ENCODE assay signal across 28 cellular contexts in the genomic region with DNA sequence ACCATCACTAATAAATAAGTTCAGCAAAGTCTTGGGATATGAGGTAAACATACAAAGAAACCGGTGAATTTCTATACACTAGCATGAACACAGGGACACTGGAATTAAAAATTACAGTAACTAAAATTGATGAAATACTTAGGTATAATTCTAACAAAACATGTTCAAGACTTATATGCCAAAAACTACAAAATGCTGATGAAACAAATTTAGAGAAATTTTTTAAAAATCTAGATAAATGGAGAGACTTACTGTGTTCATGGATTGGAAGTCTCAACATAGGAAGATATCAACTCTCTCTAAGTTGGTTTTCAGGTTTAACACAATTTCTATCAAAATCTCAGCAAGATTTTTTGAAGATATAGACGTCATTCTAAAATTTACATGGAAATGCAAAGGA.
"Had no signal": no experiment of that assay in that cellular context is flagged by ENCODE, and none has a peak within 500 bp of the region (broad histone marks: within the 10 kb centered on the region; RNA-seq: fewer than 3 reads in every experiment).

No MANE protein-coding gene starts in this region.

- H2AFZ ChIP-seq: neural progenitor cell, parathyroid adenoma had no signal

- ATAC-seq: natural killer cell; psoas muscle; right cardiac atrium; sciatic nerve; stimulated activated memory B cell treated with anti-CD40 and anti-IgM and Interleukin-4, amounts not matched to agents 10 μg/mL and 1 μg/mL and 100 μg/mL, for 72 hours; stimulated activated naive CD8-positive, alpha-beta T cell treated with anti-CD3 and anti-CD28 coated beads, Interleukin-15, amount 100 ng/mL, for 72 hours; stimulated activated naive CD8-positive, alpha-beta T cell treated with anti-CD3 and anti-CD28 coated beads, Interleukin-15, Interleukin-2, amounts not matched to agents 100 U/mL and 50 U/mL, for 24 hours; upper lobe of right lung had no signal

- H3K9ac ChIP-seq: neural progenitor cell, parathyroid adenoma had no signal

- H3K27me3 ChIP-seq: ovary, testis had no signal

- H3K4me2 ChIP-seq: neural progenitor cell, smooth muscle cell had no signal

- DNase-seq: natural killer cell; occipital lobe; ovary; posterior cingulate gyrus; psoas muscle; right cardiac atrium; spleen; stimulated activated CD4-positive, alpha-beta T cell treated with anti-CD3 and anti-CD28 coated beads, Interleukin-12 subunit alpha, Interleukin-12 subunit beta, amount 100 ng/mL, for 4 hours; stimulated activated CD4-positive, alpha-beta T cell treated with anti-CD3 and anti-CD28 coated beads, Interleukin-1b, Interleukin-23, amount 100 ng/mL, for 48 hours; stimulated activated CD4-positive, alpha-beta T cell treated with anti-CD3 and anti-CD28 coated beads, Interleukin-4, amount 100 ng/mL, for 1 hour; stimulated activated CD4-positive, alpha-beta T cell treated with anti-CD3 and anti-CD28 coated beads, Interleukin-4, amount 100 ng/mL, for 4 hours; stimulated activated CD8-positive, alpha-beta memory T cell treated with anti-CD3 and anti-CD28 coated beads, Interleukin-4, amount 100 ng/mL, for 48 hours; stimulated activated naive CD4-positive, alpha-beta T cell; stimulated activated naive CD8-positive, alpha-beta T cell treated with anti-CD3 and anti-CD28 coated beads, Interleukin-15, amount 100 ng/mL, for 72 hours; stimulated activated naive CD8-positive, alpha-beta T cell treated with anti-CD3 and anti-CD28 coated beads, Interleukin-15, Interleukin-2, amounts not matched to agents 100 U/mL and 50 U/mL, for 24 hours; substantia nigra; testis; tibial artery; transverse colon; upper lobe of right lung; uterus had no signal

- H3K79me2 ChIP-seq: parathyroid adenoma had no signal

- H3K27ac ChIP-seq: neural progenitor cell, ovary, parathyroid adenoma, psoas muscle, skin epidermis, spleen, suprapubic skin, testis, tibial artery, transverse colon, upper lobe of right lung, uterus had no signal

- H3K36me3 ChIP-seq: neural progenitor cell, ovary, spleen, suprapubic skin, tibial artery, transverse colon, upper lobe of right lung, uterus had no signal

- H3K4me1 ChIP-seq: psoas muscle, testis, upper lobe of right lung had no signal

- H3K9me3 ChIP-seq: psoas muscle, suprapubic skin, testis, tibial artery, transverse colon, upper lobe of right lung had no signal

- H3K4me3 ChIP-seq: neural progenitor cell, ovary, psoas muscle, skin epidermis, smooth muscle cell, spleen, suprapubic skin, testis, tibial artery, transverse colon, upper lobe of right lung, uterus had no signal
